Comparison of ENCODE assay signal across 8 cellular contexts in the genomic region with DNA sequence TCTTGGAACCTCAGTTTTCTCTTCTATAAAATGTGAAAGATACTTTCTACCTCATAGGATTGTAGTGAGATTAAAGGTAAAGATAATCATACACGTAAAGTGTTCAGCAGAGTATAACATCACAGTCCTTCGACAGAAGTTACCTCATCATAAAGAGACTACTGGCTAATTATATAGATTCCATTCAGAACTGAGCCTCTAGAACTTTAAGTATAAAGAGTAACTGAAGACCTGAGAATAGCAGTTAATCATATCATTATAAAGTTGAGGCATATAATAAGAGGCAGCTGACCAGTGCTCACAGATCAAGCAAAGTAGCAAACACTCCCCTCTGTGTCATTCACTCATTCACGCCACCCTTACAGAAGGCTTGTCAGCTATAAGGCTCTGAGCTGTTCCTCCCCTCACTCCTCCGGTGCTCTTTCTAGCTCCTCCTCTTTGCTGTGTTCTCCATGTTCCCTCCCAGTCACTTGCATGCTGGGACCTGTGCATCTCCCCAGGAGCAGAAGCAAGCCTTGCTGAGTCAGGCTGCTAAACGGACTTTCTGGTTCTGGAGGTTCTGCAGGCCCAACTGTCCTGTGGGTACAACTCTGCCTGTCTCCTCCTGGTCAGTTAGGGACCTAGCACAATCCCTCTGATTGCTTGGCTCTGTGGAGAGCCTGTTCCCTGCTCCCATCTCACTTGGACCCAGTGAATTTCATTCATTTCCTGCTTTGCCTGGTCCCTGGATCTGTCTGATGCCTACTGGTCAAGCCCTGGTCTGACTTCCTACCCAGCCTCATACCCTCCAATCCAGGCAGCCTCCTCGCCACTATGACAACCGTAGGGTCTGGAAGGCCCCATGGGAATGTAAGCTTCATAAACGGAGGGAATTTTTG. TPM values are rescaled to one million over a fixed set of nuclear protein-coding genes. Genes with fewer than 3 reads are reported as not detected.
A peak's percentile ranks its signal among the peaks of the same experiment; 100 is the strongest.
DNase-seq lines count a peak whose midpoint lies in the region; ATAC-seq and TF ChIP-seq lines count a peak whose summit lies in the region.

No MANE protein-coding gene starts in this region.

- H3K4ac ChIP-seq in mesenchymal stem cell (ENCODE audit: low read depth in 1 of 2, low read length in 2 of 2): no peak overlapping the region

- DNase-seq in CD8-positive, alpha-beta T cell: peak in 3 of 7 experiments; percentile 21 to 42 (median 28)
- peak; percentile 36 to 67 for DNase-seq in activated naive CD4-positive, alpha-beta T cell treated with anti-CD3 and anti-CD28 coated beads, Interleukin-2, amount 50 U/mL, for 72 hours (ENCODE audit: low spot score in 2 of 2)
- DNase-seq in NCI-H748 treated with DMSO at 0.1 percent for 48 hours (lab: John Stamatoyannopoulos, UW): no peak
- no peak for DNase-seq in mesenchymal stem cell
- no peak for DNase-seq in Kasumi-1 (lab: John Stamatoyannopoulos, UW)

- ATAC-seq in CD8-positive, alpha-beta T cell: peak; percentile 56
- peak; percentile 32 for ATAC-seq in GM21423 (IDR thresholded peaks at IDR 0.05; ENCODE audit: unreplicated experiment)
- ATAC-seq in activated naive CD4-positive, alpha-beta T cell treated with anti-CD3 and anti-CD28 coated beads, Interleukin-2, amount 50 U/mL, for 72 hours: peak; percentile 79 to 85

- no peak overlapping the region for H3K23ac ChIP-seq in mesenchymal stem cell (ENCODE audit: low read length in 2 of 2)

- H2AFZ ChIP-seq in KMS-11 (ENCODE audit: low read depth) (peak overlapping the region; percentile 87), mesenchymal stem cell (ENCODE audit: low read depth, low read length) (no peak overlapping the region)

- H3K79me2 ChIP-seq in KMS-11 (ENCODE audit: insufficient read depth, low read depth): no peaks in the 10 kb centered on the region

- H3K27me3 Mint-ChIP-seq in CD8-positive, alpha-beta T cell (ENCODE audit: low read depth): no peaks in the 10 kb centered on the region
- no peaks in the 10 kb centered on the region for H3K27me3 Mint-ChIP-seq in stimulated activated naive CD8-positive, alpha-beta T cell treated with anti-CD3 and anti-CD28 coated beads, Interleukin-15, Interleukin-2, amounts not matched to agents 100 ng/mL and 50 ng/mL, for 24 hours

- H3K9ac ChIP-seq in KMS-11 (peak overlapping the region; percentile 29; the same call in 1 of the 2 replicates), mesenchymal stem cell (ENCODE audit: low read length) (no peak overlapping the region)

- no peak overlapping the region for H4K91ac ChIP-seq in mesenchymal stem cell (ENCODE audit: low read length)

- H3K4me2 ChIP-seq in KMS-11 (peak overlapping the region; percentile 50), mesenchymal stem cell (ENCODE audit: low read length, poor library complexity, severe bottlenecking) (no peak overlapping the region)

- no peak overlapping the region for H2AK5ac ChIP-seq in mesenchymal stem cell (ENCODE audit: low read length, severe bottlenecking)

- H2BK12ac ChIP-seq in mesenchymal stem cell (ENCODE audit: low read length in 2 of 2): no peak overlapping the region

- H3K9me3 ChIP-seq in CD8-positive, alpha-beta T cell (ENCODE audit: low read length): no peaks in the 10 kb centered on the region
- H3K9me3 ChIP-seq in mesenchymal stem cell (ENCODE audit: control insufficient read depth, low read length): no peaks in the 10 kb centered on the region

- CTCF ChIA-PET in CD8-positive, alpha-beta T cell (lab: Charles Lee): interaction anchor here (0.6 to 13.3 kb wide), 37 partner anchors 8 to 350 kb away, joined by 3 to 279 read pairs (median 5); partner anchors contain the start of genes CD48, ITLN2, LY9 and SLAMF7

- 43% methylated on average over 5 of the region's 8 CpGs for WGBS in mesenchymal stem cell

- TF ChIP-seq CTCF in CD8-positive, alpha-beta T cell (IDR thresholded peaks at IDR 0.05): no peak
- no peak for TF ChIP-seq CTCF in KMS-11 (conservative IDR thresholded peaks at IDR 0.05; ENCODE audit: low read depth, low read length)

- H3K4me3 Mint-ChIP-seq in CD8-positive, alpha-beta T cell: peak overlapping the region; percentile 82
- peak overlapping the region; percentile 81 for H3K4me3 Mint-ChIP-seq in stimulated activated naive CD8-positive, alpha-beta T cell treated with anti-CD3 and anti-CD28 coated beads, Interleukin-15, Interleukin-2, amounts not matched to agents 100 ng/mL and 50 ng/mL, for 24 hours

- H3K36me3 ChIP-seq in CD8-positive, alpha-beta T cell (ENCODE audit: insufficient read depth, low read length): no peaks in the 10 kb centered on the region
- H3K36me3 ChIP-seq in KMS-11 (ENCODE audit: insufficient read depth): no peaks in the 10 kb centered on the region
- H3K36me3 ChIP-seq in mesenchymal stem cell (ENCODE audit: control insufficient read depth in 1 of 2, insufficient read depth in 2 of 2, low read depth in 1 of 2, low read length in 2 of 2): no peaks in the 10 kb centered on the region

- H4K20me1 ChIP-seq in KMS-11 (ENCODE audit: insufficient read depth): no peaks in the 10 kb centered on the region

- H2BK120ac ChIP-seq in mesenchymal stem cell (ENCODE audit: low read depth, low read length): no peak overlapping the region

- no peaks in the 10 kb centered on the region for H3K36me3 Mint-ChIP-seq in CD8-positive, alpha-beta T cell
- H3K36me3 Mint-ChIP-seq in activated naive CD4-positive, alpha-beta T cell treated with anti-CD3 and anti-CD28 coated beads, Interleukin-2, amount 50 U/mL, for 72 hours: peaks cover 5 to 21% of the 10 kb centered on the region in 2 donors
- no peaks in the 10 kb centered on the region for H3K36me3 Mint-ChIP-seq in stimulated activated naive CD8-positive, alpha-beta T cell treated with anti-CD3 and anti-CD28 coated beads, Interleukin-15, Interleukin-2, amounts not matched to agents 100 ng/mL and 50 ng/mL, for 24 hours (ENCODE audit: low read depth)

- peaks cover 2% of the 10 kb centered on the region for H3K9me3 Mint-ChIP-seq in CD8-positive, alpha-beta T cell
- peaks cover 3 to 11% of the 10 kb centered on the region in 2 donors for H3K9me3 Mint-ChIP-seq in activated naive CD4-positive, alpha-beta T cell treated with anti-CD3 and anti-CD28 coated beads, Interleukin-2, amount 50 U/mL, for 72 hours
- no peaks in the 10 kb centered on the region for H3K9me3 Mint-ChIP-seq in stimulated activated naive CD8-positive, alpha-beta T cell treated with anti-CD3 and anti-CD28 coated beads, Interleukin-15, Interleukin-2, amounts not matched to agents 100 ng/mL and 50 ng/mL, for 24 hours

- POLR2A ChIA-PET in CD8-positive, alpha-beta T cell (lab: Charles Lee): interaction anchor here (0.7 to 3.5 kb wide), 17 partner anchors 19 to 278 kb away, joined by 3 to 16 read pairs (median 4); partner anchors contain the start of genes LY9, SLAMF7 and USF1

- peaks cover 18% of the 10 kb centered on the region for H3K4me1 ChIP-seq in CD8-positive, alpha-beta T cell (ENCODE audit: insufficient read depth, low read length)
- H3K4me1 ChIP-seq in KMS-11 (ENCODE audit: low read depth, poor library complexity, severe bottlenecking) (peaks cover 15% of the 10 kb centered on the region), mesenchymal stem cell (ENCODE audit: control insufficient read depth, insufficient read depth, low read depth, low read length) (no peaks in the 10 kb centered on the region)

- H4K8ac ChIP-seq in mesenchymal stem cell (ENCODE audit: low read length): no peak overlapping the region

- H3K79me1 ChIP-seq in mesenchymal stem cell (replicated peaks; ENCODE audit: low read length, poor library complexity, severe bottlenecking): no peaks in the 10 kb centered on the region

- no peak overlapping the region for H2BK15ac ChIP-seq in mesenchymal stem cell (ENCODE audit: low read depth, poor library complexity, severe bottlenecking)

- H3K4me1 Mint-ChIP-seq in CD8-positive, alpha-beta T cell (ENCODE audit: low read depth): peaks cover 20% of the 10 kb centered on the region
- peaks cover 70% of the 10 kb centered on the region for H3K4me1 Mint-ChIP-seq in stimulated activated naive CD8-positive, alpha-beta T cell treated with anti-CD3 and anti-CD28 coated beads, Interleukin-15, Interleukin-2, amounts not matched to agents 100 ng/mL and 50 ng/mL, for 24 hours (ENCODE audit: low read depth)

- peak overlapping the region; percentile 96 for H3K27ac Mint-ChIP-seq in CD8-positive, alpha-beta T cell
- H3K27ac Mint-ChIP-seq in activated naive CD4-positive, alpha-beta T cell treated with anti-CD3 and anti-CD28 coated beads, Interleukin-2, amount 50 U/mL, for 72 hours: peak overlapping the region; percentile 97 to 99
- peak overlapping the region; percentile 92 for H3K27ac Mint-ChIP-seq in stimulated activated naive CD8-positive, alpha-beta T cell treated with anti-CD3 and anti-CD28 coated beads, Interleukin-15, Interleukin-2, amounts not matched to agents 100 ng/mL and 50 ng/mL, for 24 hours

- no peaks in the 10 kb centered on the region for H3K27me3 ChIP-seq in CD8-positive, alpha-beta T cell (ENCODE audit: insufficient read depth, low read length)
- H3K27me3 ChIP-seq in KMS-11 (ENCODE audit: insufficient read depth, low read depth): no peaks in the 10 kb centered on the region
- peaks cover 11 to 16% of the 10 kb centered on the region in 2 experiments for H3K27me3 ChIP-seq in mesenchymal stem cell (ENCODE audit: control insufficient read depth in 1 of 2, insufficient read depth in 1 of 2, low read length in 2 of 2)

- no peak overlapping the region for H3K18ac ChIP-seq in mesenchymal stem cell (ENCODE audit: low read depth in 1 of 2, low read length in 2 of 2)

- peak overlapping the region; percentile 33 for H3K27ac ChIP-seq in CD8-positive, alpha-beta T cell (ENCODE audit: low read depth, low read length)
- no peak overlapping the region for H3K27ac ChIP-seq in KMS-11
- H3K27ac ChIP-seq in mesenchymal stem cell (ENCODE audit: low read length, poor library complexity, severe bottlenecking): no peak overlapping the region

- intact Hi-C loops in CD8-positive, alpha-beta T cell (cut with DNase I, micrococcal nuclease): loop anchor here (1.0 to 2.0 kb wide), 5 partner anchors 17 to 92 kb away; no protein-coding TSS in a partner anchor

- no peak overlapping the region for H2BK5ac ChIP-seq in mesenchymal stem cell (ENCODE audit: low read depth, low read length, poor library complexity, severe bottlenecking)

- no peak overlapping the region for H3K14ac ChIP-seq in mesenchymal stem cell (ENCODE audit: low read length in 2 of 2)

- H3K4me3 ChIP-seq in CD8-positive, alpha-beta T cell (ENCODE audit: low read depth, low read length): peak overlapping the region; percentile 31
- H3K4me3 ChIP-seq in KMS-11 (IDR thresholded peaks at IDR 0.05; ENCODE audit: insufficient read depth, low read depth, low read length) (peak overlapping the region; percentile 89), mesenchymal stem cell (ENCODE audit: insufficient read depth in 1 of 2, low read depth in 1 of 2, low read length in 2 of 2) (no peak overlapping the region)

RNA-seq across cellular contexts. Expression of gene LY9, which starts 28.3 kb away (rescaled TPM):
- 100 to 1,000 TPM; 103 to 104 TPM for total RNA-seq in CD8-positive, alpha-beta T cell
- total RNA-seq in activated naive CD4-positive, alpha-beta T cell treated with anti-CD3 and anti-CD28 coated beads, Interleukin-2, amount 50 U/mL, for 72 hours: 1 to 10 TPM; 5.2 to 9.7 TPM
- polyA plus RNA-seq in mesenchymal stem cell (2013, experiment 1 of 2): not detected
- not detected for polyA plus RNA-seq in mesenchymal stem cell (2013, experiment 2 of 2)

RNA-seq across cellular contexts. Expression of gene SLAMF7, which starts 28.6 kb away (rescaled TPM):
- 10 to 100 TPM; 13.3 to 14.8 TPM for total RNA-seq in CD8-positive, alpha-beta T cell
- 100 to 1,000 TPM in 1 of 2 donors, 10 to 100 TPM in 1; 70.9 to 112 TPM for total RNA-seq in activated naive CD4-positive, alpha-beta T cell treated with anti-CD3 and anti-CD28 coated beads, Interleukin-2, amount 50 U/mL, for 72 hours
- polyA plus RNA-seq in mesenchymal stem cell (2013, experiment 1 of 2): not detected
- not detected for polyA plus RNA-seq in mesenchymal stem cell (2013, experiment 2 of 2)

RNA-seq across cellular contexts. Expression of gene CD48, which starts 56.0 kb away (rescaled TPM):
- 100 to 1,000 TPM; 397 to 399 TPM for total RNA-seq in CD8-positive, alpha-beta T cell
- total RNA-seq in activated naive CD4-positive, alpha-beta T cell treated with anti-CD3 and anti-CD28 coated beads, Interleukin-2, amount 50 U/mL, for 72 hours: 100 to 1,000 TPM; 231 to 236 TPM
- polyA plus RNA-seq in mesenchymal stem cell (2013, experiment 1 of 2): not detected
- not detected for polyA plus RNA-seq in mesenchymal stem cell (2013, experiment 2 of 2)

Comparison
In these comparisons a context has a peak if more than half of its experiments do, and no peak if none do; other contexts are left out.
1. ATAC-seq: peak in every context shown above with its lines; median percentile 82 in activated naive CD4-positive, alpha-beta T cell treated with anti-CD3 and anti-CD28 coated beads, Interleukin-2, amount 50 U/mL, for 72 hours; 56 in CD8-positive, alpha-beta T cell; 32 in GM21423.
2. DNase-seq: peak in activated naive CD4-positive, alpha-beta T cell treated with anti-CD3 and anti-CD28 coated beads, Interleukin-2, amount 50 U/mL, for 72 hours (2 of 2); none in NCI-H748 treated with DMSO at 0.1 percent for 48 hours (single experiment), mesenchymal stem cell (single experiment) and Kasumi-1 (0 of 2).
3. H3K4me3 ChIP-seq: peak in CD8-positive, alpha-beta T cell (single experiment) and KMS-11 (single experiment); none in mesenchymal stem cell (0 of 2).
4. RNA of gene LY9, which starts 28.3 kb away (total RNA-seq): 103 to 104 TPM in CD8-positive, alpha-beta T cell; 5.2 to 9.7 TPM in activated naive CD4-positive, alpha-beta T cell treated with anti-CD3 and anti-CD28 coated beads, Interleukin-2, amount 50 U/mL, for 72 hours; every median in the first group is over 4 times any median in the second.
5. RNA of gene SLAMF7, which starts 28.6 kb away (total RNA-seq): 70.9 to 112 TPM in activated naive CD4-positive, alpha-beta T cell treated with anti-CD3 and anti-CD28 coated beads, Interleukin-2, amount 50 U/mL, for 72 hours; 13.3 to 14.8 TPM in CD8-positive, alpha-beta T cell; every median in the first group is over 4 times any median in the second.
6. Peak in every context shown above with its lines, with median percentiles within 50 percentile points of each other: H3K27ac Mint-ChIP-seq.